ENCODE assay signal across 16 cellular contexts in genomic region chr2:105617631-105618350, GRCh38.
A peak's percentile ranks its signal among the peaks of the same experiment; 100 is the strongest.
DNase-seq lines count a peak whose midpoint lies in the region; ATAC-seq and TF ChIP-seq lines count a peak whose summit lies in the region.
"Had no signal": no experiment of that assay in that cellular context is flagged by ENCODE, and none has a peak within 500 bp of the region (broad histone marks: within the 10 kb centered on the region; RNA-seq: fewer than 3 reads in every experiment).

No MANE protein-coding gene starts in this region.

- H4K20me1 ChIP-seq in PC-3 (ENCODE audit: low read length), result no peaks in the 10 kb centered on the region
- H4K20me1 ChIP-seq: BLaER1 treated with 17β-estradiol and CSF1 and Interleukin-3, amounts not matched to agents 10 nM and 100 nM had no signal

- intact Hi-C loops in PC-3 (cut with micrococcal nuclease), result no loop called here

- POLR2A ChIA-PET in PC-3 (lab: Charles Lee; ENCODE audit: unreplicated experiment), result no interaction called here

- H3K9me2 ChIP-seq in PC-3 (replicated peaks; ENCODE audit: low read length), result no peaks in the 10 kb centered on the region

- no peaks in the 10 kb centered on the region for H3F3A ChIP-seq in PC-3 (ENCODE audit: low read length, unreplicated experiment)

- no peak overlapping the region for H2AFZ ChIP-seq in PC-3 (ENCODE audit: low read length)

- H3K9me3 ChIP-seq in PC-3 (ENCODE audit: low read length) (no peaks in the 10 kb centered on the region), gastroesophageal sphincter (no peaks in the 10 kb centered on the region)
- H3K9me3 ChIP-seq: BLaER1 treated with 17β-estradiol and CSF1 and Interleukin-3, amounts not matched to agents 10 nM and 100 nM; gastrocnemius medialis; testis had no signal

- H3K4me1 ChIP-seq in PC-3 (ENCODE audit: insufficient read depth, low read length) (peaks cover 14% of the 10 kb centered on the region), gastroesophageal sphincter (no peaks in the 10 kb centered on the region)
- H3K4me1 ChIP-seq: BLaER1 treated with 17β-estradiol and CSF1 and Interleukin-3, amounts not matched to agents 10 nM and 100 nM; gastrocnemius medialis had no signal

- peak overlapping the region; percentile 38 for H3K4me2 ChIP-seq in PC-3 (ENCODE audit: low read length)
- H3K4me2 ChIP-seq: BLaER1 treated with 17β-estradiol and CSF1 and Interleukin-3, amounts not matched to agents 10 nM and 100 nM; KMS-11 had no signal

- peak; percentile 100 for ATAC-seq in PC-3
- peak; percentile 34 for ATAC-seq in gastroesophageal sphincter
- ATAC-seq in GM21528 (IDR thresholded peaks at IDR 0.05; ENCODE audit: low FRiP score, unreplicated experiment), result no peak
- ATAC-seq in HG02973 (IDR thresholded peaks at IDR 0.05; ENCODE audit: unreplicated experiment), result no peak
- ATAC-seq: gastrocnemius medialis had no signal

- peak; percentile 40 for TF ChIP-seq CTCF in PC-3 (conservative IDR thresholded peaks at IDR 0.05; ENCODE audit: low read depth, low read length)
- TF ChIP-seq CTCF in gastroesophageal sphincter (IDR thresholded peaks at IDR 0.05), result no peak

- H3K27ac ChIP-seq in PC-3 (ENCODE audit: low read length) (peak overlapping the region; percentile 30), gastroesophageal sphincter (no peak overlapping the region)
- H3K27ac ChIP-seq: BLaER1 treated with 17β-estradiol and CSF1 and Interleukin-3, amounts not matched to agents 10 nM and 100 nM; gastrocnemius medialis; KMS-11; SK-N-MC; testis; WERI-Rb-1 had no signal

- DNase-seq in Caki2 (ENCODE audit: low read depth) (peak; percentile 8), HT1080 (ENCODE audit: low read depth) (peak; percentile 78), PC-3 (peak; percentile 90), T-helper 2 cell (no peak), activated T-cell treated with anti-CD3 and anti-CD28 coated beads for 4 hours (no peak)
- DNase-seq: gastrocnemius medialis, NCI-H226, nephron progenitor cell, testis, WERI-Rb-1 had no signal

- 69 to 100% methylated on average over 7 to 8 of the region's 12 CpGs for WGBS in gastroesophageal sphincter (ENCODE audit: low coverage in 1 of 2), 2 donors

- no peak for TF ChIP-seq EP300 in gastroesophageal sphincter (IDR thresholded peaks at IDR 0.05)

- in situ Hi-C loops in Caki2 (cut with HindIII; ENCODE audit: low pct_unique_long_range_greater_than_20kb, low sequenced_read_pairs), result no loop called here

- H3K4me3 ChIP-seq in PC-3 (ENCODE audit: low read length) (no peak overlapping the region), gastroesophageal sphincter (no peak overlapping the region)
- H3K4me3 ChIP-seq: BLaER1 treated with 17β-estradiol and CSF1 and Interleukin-3, amounts not matched to agents 10 nM and 100 nM; gastrocnemius medialis; SK-N-MC; testis had no signal

- no peak overlapping the region; the same call in 1 of the 2 replicates for H3K9ac ChIP-seq in PC-3 (ENCODE audit: low read length)
- H3K9ac ChIP-seq: BLaER1 treated with 17β-estradiol and CSF1 and Interleukin-3, amounts not matched to agents 10 nM and 100 nM; KMS-11 had no signal

- H3K36me3 ChIP-seq in PC-3 (ENCODE audit: low read depth, low read length) (no peaks in the 10 kb centered on the region), gastroesophageal sphincter (no peaks in the 10 kb centered on the region)
- H3K36me3 ChIP-seq: BLaER1 treated with 17β-estradiol and CSF1 and Interleukin-3, amounts not matched to agents 10 nM and 100 nM; gastrocnemius medialis; WERI-Rb-1 had no signal

- H3K27me3 ChIP-seq in PC-3 (ENCODE audit: low read length), result no peaks in the 10 kb centered on the region
- no peaks in the 10 kb centered on the region for H3K27me3 ChIP-seq in gastroesophageal sphincter
- H3K27me3 ChIP-seq: BLaER1 treated with 17β-estradiol and CSF1 and Interleukin-3, amounts not matched to agents 10 nM and 100 nM; gastrocnemius medialis; testis had no signal

- no peak for TF ChIP-seq POLR2A in gastroesophageal sphincter (IDR thresholded peaks at IDR 0.05)

- no TSS peak for BruUV-seq in PC-3 (replicated peaks; lab: Mats Ljungman, UMichigan)

- CTCF ChIA-PET in PC-3 (lab: Charles Lee), result no interaction called here

- no peaks in the 10 kb centered on the region for H3K79me2 ChIP-seq in PC-3 (ENCODE audit: low read length)

Comparison
In these comparisons a context has a peak if more than half of its experiments do, and no peak if none do; other contexts are left out.
1. DNase-seq: peak in Caki2 (single experiment), HT1080 (single experiment) and PC-3 (single experiment); none in T-helper 2 cell (0 of 5) and activated T-cell treated with anti-CD3 and anti-CD28 coated beads for 4 hours (single experiment).
2. ATAC-seq: peak in PC-3 (single experiment) and gastroesophageal sphincter (single experiment); none in GM21528 (single experiment) and HG02973 (single experiment).